16 cellular contexts compared by ENCODE assay signal in the genomic region with DNA sequence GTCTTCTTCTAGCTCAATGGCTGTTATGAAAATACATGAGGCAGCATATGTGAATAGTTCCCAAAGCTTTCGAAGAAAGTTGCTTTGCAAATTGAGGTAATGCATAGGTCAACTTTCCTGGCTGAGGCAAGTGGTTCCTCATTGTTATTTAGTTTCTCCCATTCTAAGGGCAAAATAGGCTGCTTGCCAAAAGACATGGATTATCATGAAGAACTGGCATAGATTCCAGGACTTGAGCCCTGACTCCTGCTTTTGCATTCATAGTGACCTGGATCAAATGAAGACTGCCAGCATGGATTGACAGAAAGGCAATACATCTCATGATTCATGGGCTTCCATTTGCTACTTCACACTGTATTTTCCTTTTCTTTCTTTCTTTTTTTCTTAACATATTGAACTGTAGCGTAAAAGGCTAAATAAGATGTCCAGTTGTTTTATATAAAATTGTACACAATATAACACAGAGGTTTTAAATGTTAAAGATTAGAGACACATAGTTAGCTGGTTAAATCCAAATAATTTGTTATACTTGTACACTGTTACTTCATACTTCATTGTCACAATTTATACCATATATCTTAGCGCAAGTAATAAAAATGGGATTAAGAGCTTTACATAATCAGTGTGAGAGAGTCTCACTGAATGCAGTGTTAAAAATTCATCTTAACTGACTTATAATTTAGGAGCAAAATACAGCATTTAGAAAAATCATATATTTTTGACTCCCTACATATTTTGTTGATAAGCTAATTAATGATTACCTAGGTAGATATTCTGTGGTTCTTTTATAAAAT. TPM values are rescaled to one million over a fixed set of nuclear protein-coding genes. Genes with fewer than 3 reads are reported as not detected.
A peak's percentile ranks its signal among the peaks of the same experiment; 100 is the strongest.
DNase-seq lines count a peak whose midpoint lies in the region; ATAC-seq and TF ChIP-seq lines count a peak whose summit lies in the region.
"Had no signal": no experiment of that assay in that cellular context is flagged by ENCODE, and none has a peak within 500 bp of the region (broad histone marks: within the 10 kb centered on the region; RNA-seq: fewer than 3 reads in every experiment).

No MANE protein-coding gene starts in this region.

- no peaks in the 10 kb centered on the region for H3K36me3 Mint-ChIP-seq in GM23338 (ENCODE audit: low read depth)

- peaks cover 14% of the 10 kb centered on the region for H3K4me1 Mint-ChIP-seq in GM23338

- H3K4me1 ChIP-seq in A673 (ENCODE audit: insufficient read depth, low read length, poor library complexity, severe bottlenecking) (peaks cover 54% of the 10 kb centered on the region), GM23338 (ENCODE audit: insufficient read depth) (peaks cover 19% of the 10 kb centered on the region), gastroesophageal sphincter (peaks cover 0 to 5% (median 0%) of the 10 kb centered on the region in 3 donors)
- H3K4me1 ChIP-seq: Caco-2 had no signal

- no peaks in the 10 kb centered on the region for H3K9me3 Mint-ChIP-seq in GM23338

- peak overlapping the region; percentile 16 for H3K4me2 ChIP-seq in GM23338

- intact Hi-C loops in A673 (cut with micrococcal nuclease; ENCODE audit: unreplicated experiment) = no loop called here

- BruUV-seq in A673 (replicated peaks; lab: Mats Ljungman, UMichigan) = no TSS peak

- TF ChIP-seq POLR2A in gastroesophageal sphincter (IDR thresholded peaks at IDR 0.05) = no peak

- 59 to 71% methylated on average over 3 of the region's 3 CpGs for WGBS in gastroesophageal sphincter (ENCODE audit: low coverage in 1 of 2), 2 donors

- no peak overlapping the region for H3K4me3 Mint-ChIP-seq in GM23338

- CTCF ChIA-PET in A673 (lab: Charles Lee) = interaction anchor here (0.7 kb wide), 1 partner anchor 35 kb away, joined by 3 read pairs; no protein-coding TSS in a partner anchor

- no peaks in the 10 kb centered on the region for H4K20me1 ChIP-seq in GM23338 (replicated peaks; ENCODE audit: insufficient read depth)

- H2AFZ ChIP-seq in GM23338 = no peak overlapping the region

- H3K27me3 ChIP-seq in A673 (replicated peaks; ENCODE audit: insufficient read depth, low read depth, low read length, poor library complexity) (no peaks in the 10 kb centered on the region), GM23338 (ENCODE audit: insufficient read depth) (no peaks in the 10 kb centered on the region), gastroesophageal sphincter (no peaks in the 10 kb centered on the region)

- H3K9me3 ChIP-seq in A673 (ENCODE audit: low read depth, low read length, poor library complexity, severe bottlenecking) = no peaks in the 10 kb centered on the region
- H3K9me3 ChIP-seq in gastroesophageal sphincter = no peaks in the 10 kb centered on the region
- H3K9me3 ChIP-seq: Caco-2 had no signal

- H3K27ac ChIP-seq in A673 (ENCODE audit: low read depth, low read length, poor library complexity, severe bottlenecking) (peak overlapping the region; percentile 54), GM23338 (ENCODE audit: low read depth) (no peak overlapping the region), gastroesophageal sphincter (no peak overlapping the region)

- no peaks in the 10 kb centered on the region; the same call in 1 of the 2 replicates for H3K79me2 ChIP-seq in GM23338 (replicated peaks; ENCODE audit: insufficient read depth)

- TF ChIP-seq EP300 in gastroesophageal sphincter (IDR thresholded peaks at IDR 0.05) = no peak

- TF ChIP-seq CTCF in A673 (conservative IDR thresholded peaks at IDR 0.05; ENCODE audit: low read depth, low read length) (no peak), GM23338 (conservative IDR thresholded peaks at IDR 0.05; ENCODE audit: low read depth in 2 of 2) (no peak), fibroblast of pulmonary artery (IDR thresholded peaks at IDR 0.05; ENCODE audit: low read length, missing control alignments) (no peak), gastroesophageal sphincter (IDR thresholded peaks at IDR 0.05) (no peak)

- H3K36me3 ChIP-seq in A673 (ENCODE audit: insufficient read depth, low read length, poor library complexity, severe bottlenecking) = no peaks in the 10 kb centered on the region
- H3K36me3 ChIP-seq in GM23338 (ENCODE audit: insufficient read depth) = no peaks in the 10 kb centered on the region
- H3K36me3 ChIP-seq in gastroesophageal sphincter = no peaks in the 10 kb centered on the region

- no peaks in the 10 kb centered on the region for H3F3A ChIP-seq in GM23338 (replicated peaks; ENCODE audit: low read depth)

- ATAC-seq in GM23338 (peak; percentile 50), gastroesophageal sphincter (no peak), GM18868 (IDR thresholded peaks at IDR 0.05; ENCODE audit: unreplicated experiment) (no peak), GM18861 (IDR thresholded peaks at IDR 0.05; ENCODE audit: unreplicated experiment) (no peak)
- ATAC-seq: Panc1 had no signal

- no peaks in the 10 kb centered on the region for H3K9me2 ChIP-seq in GM23338 (ENCODE audit: insufficient read depth)

- POLR2A ChIA-PET in A673 (lab: Charles Lee; ENCODE audit: low non-redundant PET) = interaction anchor here (0.7 kb wide), 2 partner anchors 24 to 345 kb away, joined by 3 to 4 read pairs; no protein-coding TSS in a partner anchor

- H3K27me3 Mint-ChIP-seq in GM23338 (ENCODE audit: insufficient read depth, low read depth, poor library complexity) = no peaks in the 10 kb centered on the region

- peak overlapping the region; percentile 27; the same call in 1 of the 2 replicates for H3K27ac Mint-ChIP-seq in GM23338

- peak; percentile 76 for DNase-seq in A673 (ENCODE audit: low spot score)
- peak; percentile 41 for DNase-seq in GM23338 (ENCODE audit: low spot score)
- DNase-seq in NCI-H524 (lab: John Stamatoyannopoulos, UW) = peak; percentile 23 to 72
- peak; percentile 36 for DNase-seq in fibroblast of pulmonary artery (ENCODE audit: low read depth)
- DNase-seq in A172 (ENCODE audit: low spot score) = no peak
- DNase-seq: ACHN, AML-193, Caco-2, NCI-H1417 treated with DMSO at 0.1 percent for 48 hours, NCI-H1930, T-helper 9 cell had no signal

- H3K4me3 ChIP-seq in A673 (ENCODE audit: low read depth, low read length, poor library complexity, severe bottlenecking) = peak overlapping the region; percentile 2
- H3K4me3 ChIP-seq in GM23338 = no peak overlapping the region
- no peak overlapping the region for H3K4me3 ChIP-seq in fibroblast of pulmonary artery (replicated peaks; ENCODE audit: low read depth, low read length)
- no peak overlapping the region for H3K4me3 ChIP-seq in gastroesophageal sphincter

TF ChIP-seq in GM23338, 12 proteins besides CTCF, POLR2A, EP300 and RAD21:
- TF ChIP-seq, protein P1, sequence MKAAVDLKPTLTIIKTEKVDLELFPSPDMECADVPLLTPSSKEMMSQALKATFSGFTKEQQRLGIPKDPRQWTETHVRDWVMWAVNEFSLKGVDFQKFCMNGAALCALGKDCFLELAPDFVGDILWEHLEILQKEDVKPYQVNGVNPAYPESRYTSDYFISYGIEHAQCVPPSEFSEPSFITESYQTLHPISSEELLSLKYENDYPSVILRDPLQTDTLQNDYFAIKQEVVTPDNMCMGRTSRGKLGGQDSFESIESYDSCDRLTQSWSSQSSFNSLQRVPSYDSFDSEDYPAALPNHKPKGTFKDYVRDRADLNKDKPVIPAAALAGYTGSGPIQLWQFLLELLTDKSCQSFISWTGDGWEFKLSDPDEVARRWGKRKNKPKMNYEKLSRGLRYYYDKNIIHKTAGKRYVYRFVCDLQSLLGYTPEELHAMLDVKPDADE (IDR thresholded peaks at IDR 0.05) = no peak

RNA-seq across cellular contexts. Expression of a gene that starts 35.9 kb away (rescaled TPM):
- total RNA-seq in A673 (2021) = 43.0 and 51.3 TPM in 2 replicates
- 6.3 and 6.8 TPM in 2 replicates for total RNA-seq in GM23338 (2014; rRNA removed; shearing (Covaris generic))
- 1.5 and 1.9 TPM in 2 replicates for polyA plus RNA-seq in GM23338 (2016; fragmentation: Nextera tagmentation; extraction: Ambion mirVana)
- 1 to 10 TPM; 2.9 to 9.3 (median 5.0) TPM for total RNA-seq in gastroesophageal sphincter
- total RNA-seq in A172 (2014; rRNA removed; shearing (Covaris generic)) = not detected in 2 replicates
- total RNA-seq: Caco-2, HT-29 had no signal
